ENCODE assay signal across 19 cellular contexts in the genomic region with DNA sequence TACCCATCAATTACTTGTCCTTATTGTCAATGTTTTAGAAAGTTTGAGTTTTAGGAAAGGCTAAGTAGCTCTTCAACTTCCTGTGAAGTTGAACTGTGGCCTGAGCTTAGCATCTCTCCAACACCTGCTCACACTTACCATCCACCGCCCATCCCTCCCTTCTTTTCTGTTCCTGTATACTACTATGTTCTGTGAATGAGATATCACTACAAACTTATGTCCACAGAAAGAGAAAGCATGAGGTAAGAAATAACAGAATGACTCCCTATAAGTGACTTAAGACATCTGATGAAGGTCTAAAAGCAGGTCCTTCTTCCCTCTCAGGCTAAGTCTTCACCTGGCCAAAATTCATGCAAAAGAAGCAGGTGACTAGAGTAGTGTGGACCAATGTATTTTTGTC.
A peak's percentile ranks its signal among the peaks of the same experiment; 100 is the strongest.
DNase-seq lines count a peak whose midpoint lies in the region; ATAC-seq and TF ChIP-seq lines count a peak whose summit lies in the region.
"Had no signal": no experiment of that assay in that cellular context is flagged by ENCODE, and none has a peak within 500 bp of the region (broad histone marks: within the 10 kb centered on the region; RNA-seq: fewer than 3 reads in every experiment).

No MANE protein-coding gene starts in this region.

- no peaks in the 10 kb centered on the region for H3K27me3 Mint-ChIP-seq in CD8-positive, alpha-beta memory T cell
- H3K27me3 Mint-ChIP-seq in T-helper 2 cell treated with Interferon-gamma antibody and Interleukin-4, amounts not matched to agents 5 μg/mL and 100 μg/mL, for 36 hours (ENCODE audit: low read depth) = peaks cover 2% of the 10 kb centered on the region
- no peaks in the 10 kb centered on the region for H3K27me3 Mint-ChIP-seq in effector memory CD8-positive, alpha-beta T cell

- H3K27ac Mint-ChIP-seq in CD8-positive, alpha-beta memory T cell = peak overlapping the region; percentile 59 to 95 (median 86)
- peak overlapping the region; percentile 87 for H3K27ac Mint-ChIP-seq in T-helper 2 cell treated with Interferon-gamma antibody and Interleukin-4, amounts not matched to agents 5 μg/mL and 100 μg/mL, for 36 hours
- peak overlapping the region; percentile 94 for H3K27ac Mint-ChIP-seq in effector memory CD8-positive, alpha-beta T cell
- H3K27ac Mint-ChIP-seq: progenitor cell of endocrine pancreas had no signal

- no peaks in the 10 kb centered on the region for H3K9me3 ChIP-seq in CD8-positive, alpha-beta memory T cell (ENCODE audit: low read length)
- H3K9me3 ChIP-seq: HAP-1, sigmoid colon, vagina had no signal

- H3K4me1 ChIP-seq in CD8-positive, alpha-beta memory T cell (ENCODE audit: insufficient read depth, low read length) = peaks cover 68% of the 10 kb centered on the region

- no peak for TF ChIP-seq CTCF in GM12865 (IDR thresholded peaks at IDR 0.05; ENCODE audit: insufficient read depth, low read depth, low read length, missing control alignments)

- no peaks in the 10 kb centered on the region for H3K36me3 ChIP-seq in CD8-positive, alpha-beta memory T cell (ENCODE audit: insufficient read depth, low read length)
- H3K36me3 ChIP-seq: HAP-1, sigmoid colon, vagina had no signal

- no peak for DNase-seq in CD8-positive, alpha-beta memory T cell
- DNase-seq in GM12865 (ENCODE audit: low read depth) (peak; percentile 57), OCI-M1 (lab: John Stamatoyannopoulos, UW) (no peak), LoVo (ENCODE audit: low spot score) (no peak)
- no peak for DNase-seq in T-helper 2 cell treated with Interferon-gamma antibody and Interleukin-4, amounts not matched to agents 5 μg/mL and 100 μg/mL, for 36 hours (ENCODE audit: low spot score)
- DNase-seq in effector memory CD8-positive, alpha-beta T cell = no peak
- DNase-seq in activated effector memory CD4-positive, alpha-beta T cell treated with Interleukin-2 at 50 U/mL for 16 hours = no peak
- DNase-seq: activated CD4-positive, alpha-beta T cell treated with anti-CD3 and anti-CD28 coated beads, Interleukin-2, amount 50 U/mL, for 1 hour; cortex of kidney; DMS79; kidney; NCI-H1105 treated with DMSO at 0.1 percent for 48 hours; NCI-H2081 treated with DMSO at 0.1 percent for 48 hours; sigmoid colon had no signal

- no peaks in the 10 kb centered on the region for H3K27me3 ChIP-seq in CD8-positive, alpha-beta memory T cell (ENCODE audit: insufficient read depth, low read length, poor library complexity, severe bottlenecking)
- H3K27me3 ChIP-seq: sigmoid colon, vagina had no signal

- H3K36me3 Mint-ChIP-seq in CD8-positive, alpha-beta memory T cell = peaks cover 0 to 8% (median 0%) of the 10 kb centered on the region in 3 donors
- peaks cover 13% of the 10 kb centered on the region for H3K36me3 Mint-ChIP-seq in T-helper 2 cell treated with Interferon-gamma antibody and Interleukin-4, amounts not matched to agents 5 μg/mL and 100 μg/mL, for 36 hours (ENCODE audit: low read depth)
- peaks cover 15% of the 10 kb centered on the region for H3K36me3 Mint-ChIP-seq in effector memory CD8-positive, alpha-beta T cell (ENCODE audit: insufficient read depth)
- H3K36me3 Mint-ChIP-seq: IgD-negative memory B cell had no signal

- ATAC-seq in effector memory CD8-positive, alpha-beta T cell (replicated peaks) = no peak

- H3K4me3 Mint-ChIP-seq in CD8-positive, alpha-beta memory T cell = peak overlapping the region; percentile 10 to 73 (median 46)
- peak overlapping the region; percentile 69 for H3K4me3 Mint-ChIP-seq in T-helper 2 cell treated with Interferon-gamma antibody and Interleukin-4, amounts not matched to agents 5 μg/mL and 100 μg/mL, for 36 hours
- H3K4me3 Mint-ChIP-seq in effector memory CD8-positive, alpha-beta T cell = peak overlapping the region; percentile 39 to 58

- POLR2A ChIA-PET in CD8-positive, alpha-beta memory T cell (lab: Charles Lee) = no interaction called here

- CTCF ChIA-PET in CD8-positive, alpha-beta memory T cell (lab: Charles Lee) = no interaction called here

- no peak overlapping the region for H3K4me3 ChIP-seq in CD8-positive, alpha-beta memory T cell (ENCODE audit: low read length)
- H3K4me3 ChIP-seq in GM12865 (ENCODE audit: low read depth, low read length) = no peak overlapping the region
- H3K4me3 ChIP-seq: HAP-1, lung, sigmoid colon, vagina had no signal

- H3K27ac ChIP-seq in CD8-positive, alpha-beta memory T cell (ENCODE audit: low read depth, low read length) = no peak overlapping the region
- H3K27ac ChIP-seq: sigmoid colon, vagina had no signal

- peaks cover 75 to 95% (median 90%) of the 10 kb centered on the region in 3 donors for H3K4me1 Mint-ChIP-seq in CD8-positive, alpha-beta memory T cell
- peaks cover 74% of the 10 kb centered on the region for H3K4me1 Mint-ChIP-seq in T-helper 2 cell treated with Interferon-gamma antibody and Interleukin-4, amounts not matched to agents 5 μg/mL and 100 μg/mL, for 36 hours (ENCODE audit: low read depth)
- peaks cover 59 to 75% of the 10 kb centered on the region in 2 donors for H3K4me1 Mint-ChIP-seq in effector memory CD8-positive, alpha-beta T cell (ENCODE audit: low read depth in 2 of 2)

- H3K9me3 Mint-ChIP-seq in CD8-positive, alpha-beta memory T cell = no peaks in the 10 kb centered on the region
- peaks cover 17% of the 10 kb centered on the region for H3K9me3 Mint-ChIP-seq in T-helper 2 cell treated with Interferon-gamma antibody and Interleukin-4, amounts not matched to agents 5 μg/mL and 100 μg/mL, for 36 hours
- H3K9me3 Mint-ChIP-seq in effector memory CD8-positive, alpha-beta T cell = no peaks in the 10 kb centered on the region
- H3K9me3 Mint-ChIP-seq: IgD-negative memory B cell had no signal
